ENCODE assay signal across 1 cellular context in the genomic region with DNA sequence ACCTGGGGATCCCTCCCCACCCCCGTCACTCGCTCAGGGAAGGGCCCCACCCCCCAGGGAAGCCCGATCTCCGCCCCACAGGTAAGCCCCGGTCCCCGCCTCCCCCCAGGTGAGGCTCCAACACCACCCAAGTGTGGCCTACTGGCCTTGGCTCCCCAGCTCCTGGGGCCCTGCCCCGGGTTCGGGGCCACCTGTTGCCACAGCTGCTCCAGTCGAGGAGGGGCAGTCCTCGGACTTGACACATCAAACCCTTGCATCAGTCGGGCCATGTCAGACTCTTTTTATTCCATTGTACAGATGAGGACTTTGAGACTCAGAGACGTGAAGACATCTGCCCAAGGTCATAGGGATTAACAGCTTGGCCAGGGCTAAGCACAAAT.
TF ChIP-seq lines count a peak whose summit lies in the region.

No MANE protein-coding gene starts in this region.

TF ChIP-seq in H1, 55 proteins besides CTCF, POLR2A, EP300 and RAD21:
- no peak for TF ChIP-seq CEBPB (IDR thresholded peaks at IDR 0.05; ENCODE audit: low read depth, low read length)
- no peak for TF ChIP-seq CHD1 (IDR thresholded peaks at IDR 0.05; ENCODE audit: low read depth, low read length)
- TF ChIP-seq JUND (IDR thresholded peaks at IDR 0.05; ENCODE audit: low read length) = no peak
- no peak for TF ChIP-seq EZH2 (IDR thresholded peaks at IDR 0.05; ENCODE audit: low read depth, low read length, severe bottlenecking)
- TF ChIP-seq, protein P1, sequence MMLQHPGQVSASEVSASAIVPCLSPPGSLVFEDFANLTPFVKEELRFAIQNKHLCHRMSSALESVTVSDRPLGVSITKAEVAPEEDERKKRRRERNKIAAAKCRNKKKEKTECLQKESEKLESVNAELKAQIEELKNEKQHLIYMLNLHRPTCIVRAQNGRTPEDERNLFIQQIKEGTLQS (IDR thresholded peaks at IDR 0.05; ENCODE audit: insufficient read depth, low read depth, low read length) = no peak
- TF ChIP-seq GTF2F1 (IDR thresholded peaks at IDR 0.05; ENCODE audit: borderline replicate concordance, low read depth, low read length) = no peak
